ENCODE assay signal across 8 cellular contexts in the genomic region with DNA sequence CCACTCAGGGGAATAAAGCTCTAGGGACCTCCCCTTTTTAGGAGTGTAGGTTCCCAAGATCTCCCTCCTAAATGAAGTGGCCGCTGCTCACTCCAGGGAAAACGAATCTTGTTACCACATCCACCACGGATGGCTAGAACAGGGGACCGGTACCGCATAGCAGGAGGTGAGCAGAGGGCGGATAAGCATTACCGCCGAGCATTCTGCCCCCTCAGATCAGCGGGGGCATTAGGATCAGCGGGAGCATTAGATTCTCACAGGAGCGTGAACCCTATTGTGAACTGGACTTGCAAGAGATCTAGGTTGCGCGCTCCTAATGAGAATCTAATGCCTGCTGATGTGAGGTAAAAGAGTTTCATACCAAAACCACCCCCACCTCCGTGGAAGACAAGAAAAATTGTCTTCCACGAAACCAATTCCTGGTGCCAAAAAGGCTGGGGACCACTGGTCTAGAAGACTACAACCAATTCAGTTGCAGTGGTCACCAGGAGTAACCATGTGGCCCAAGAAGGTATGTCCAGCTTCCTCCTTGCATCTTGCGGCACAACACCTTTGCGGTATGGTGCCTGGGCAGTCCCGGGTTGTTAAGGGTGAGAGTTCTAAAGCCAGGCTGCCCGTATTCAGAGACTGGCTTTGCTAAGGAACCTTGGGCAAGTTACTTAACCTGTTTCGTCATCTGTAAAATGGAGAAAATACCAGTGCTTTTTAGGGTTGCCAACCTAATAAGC. TPM values are rescaled to one million over a fixed set of nuclear protein-coding genes. Genes with fewer than 3 reads are reported as not detected.
DNase-seq lines count a peak whose midpoint lies in the region; ATAC-seq and TF ChIP-seq lines count a peak whose summit lies in the region.

No MANE protein-coding gene starts in this region.

- DNase-seq in AG10803 (ENCODE audit: low read depth) (no peak), HL-60 (ENCODE audit: low read depth in 1 of 2, low spot score in 1 of 2) (peak in 1 of 2 experiments; percentile 34), body of pancreas (peak in 1 of 4 donors; percentile 12), brain microvascular endothelial cell (no peak)
- no peak for DNase-seq in natural killer cell treated with Interleukin-12 subunit alpha and Interleukin-12 subunit beta and Interleukin-15 and Interleukin-18, amount 100 ng/mL, for 72 hours (ENCODE audit: low spot score)
- no peak for DNase-seq in activated CD4-positive, alpha-beta T cell treated with anti-CD3 and anti-CD28 coated beads for 48 hours

- H3K4me3 ChIP-seq in AG10803 (ENCODE audit: low read length) (peak overlapping the region; percentile 76; the same call in 1 of the 2 replicates), HL-60 (replicated peaks; ENCODE audit: insufficient read depth, low read length) (no peak overlapping the region), body of pancreas (no peak overlapping the region), brain microvascular endothelial cell (ENCODE audit: low read depth, low read length) (no peak overlapping the region)

- peak overlapping the region in 1 of 2 donors; percentile 83 for H3K27ac Mint-ChIP-seq in natural killer cell treated with Interleukin-12 subunit alpha and Interleukin-12 subunit beta and Interleukin-15 and Interleukin-18, amount 100 ng/mL, for 72 hours

- TF ChIP-seq CTCF in AG10803 (conservative IDR thresholded peaks at IDR 0.05; ENCODE audit: low read length): no peak
- no peak for TF ChIP-seq CTCF in HL-60 (IDR thresholded peaks at IDR 0.05; ENCODE audit: insufficient read depth, low read length)
- no peak for TF ChIP-seq CTCF in body of pancreas (IDR thresholded peaks at IDR 0.05)
- no peak for TF ChIP-seq CTCF in brain microvascular endothelial cell (IDR thresholded peaks at IDR 0.05; ENCODE audit: low read depth, low read length, missing control alignments)

- H3K27me3 Mint-ChIP-seq in natural killer cell treated with Interleukin-12 subunit alpha and Interleukin-12 subunit beta and Interleukin-15 and Interleukin-18, amount 100 ng/mL, for 72 hours: no peaks in the 10 kb centered on the region

- intact Hi-C loops in body of pancreas (cut with DNase I): no loop called here

- H3K27ac ChIP-seq in HL-60 (replicated peaks): peak overlapping the region; percentile 65
- H3K27ac ChIP-seq in body of pancreas: peak overlapping the region in 3 of 4 donors; percentile 69 to 84 (median 76)
- no peak overlapping the region for H3K27ac ChIP-seq in brain microvascular endothelial cell

- H3K36me3 ChIP-seq in body of pancreas (replicated peaks in 1 of 2; ENCODE audit: insufficient read depth in 1 of 2, low read depth in 2 of 2) (no peaks in the 10 kb centered on the region), brain microvascular endothelial cell (replicated peaks) (peaks cover 4% of the 10 kb centered on the region)

- H3K9me3 ChIP-seq in body of pancreas: no peaks in the 10 kb centered on the region

- peak overlapping the region; percentile 92 for H3K4me3 Mint-ChIP-seq in natural killer cell treated with Interleukin-12 subunit alpha and Interleukin-12 subunit beta and Interleukin-15 and Interleukin-18, amount 100 ng/mL, for 72 hours

- WGBS in body of pancreas, 2 donors: 87 to 89% methylated on average over 17 to 20 of the region's 20 CpGs

- peaks cover 7 to 18% of the 10 kb centered on the region in 2 donors for H3K4me1 Mint-ChIP-seq in natural killer cell treated with Interleukin-12 subunit alpha and Interleukin-12 subunit beta and Interleukin-15 and Interleukin-18, amount 100 ng/mL, for 72 hours (ENCODE audit: low read depth in 2 of 2)

- in situ Hi-C loops in brain microvascular endothelial cell (cut with HindIII; ENCODE audit: low pct_ligation_motif_present, low sequenced_read_pairs): no loop called here

- H3K27me3 ChIP-seq in HL-60 (ENCODE audit: insufficient read depth, poor library complexity, severe bottlenecking): no peaks in the 10 kb centered on the region
- H3K27me3 ChIP-seq in body of pancreas: no peaks in the 10 kb centered on the region
- H3K27me3 ChIP-seq in brain microvascular endothelial cell (replicated peaks): no peaks in the 10 kb centered on the region

- no peaks in the 10 kb centered on the region for H3K9me3 Mint-ChIP-seq in natural killer cell treated with Interleukin-12 subunit alpha and Interleukin-12 subunit beta and Interleukin-15 and Interleukin-18, amount 100 ng/mL, for 72 hours

- H3K36me3 Mint-ChIP-seq in natural killer cell treated with Interleukin-12 subunit alpha and Interleukin-12 subunit beta and Interleukin-15 and Interleukin-18, amount 100 ng/mL, for 72 hours: peaks cover 10% of the 10 kb centered on the region

- no peak for ATAC-seq in body of pancreas
- ATAC-seq in natural killer cell treated with Interleukin-12 subunit alpha and Interleukin-12 subunit beta and Interleukin-15 and Interleukin-18, amount 100 ng/mL, for 72 hours: no peak
- ATAC-seq in GM21381 (IDR thresholded peaks at IDR 0.05; ENCODE audit: unreplicated experiment): no peak
- ATAC-seq in HG02798 (IDR thresholded peaks at IDR 0.05; ENCODE audit: poor library complexity, unreplicated experiment): no peak

- no peak for TF ChIP-seq POLR2A in body of pancreas (IDR thresholded peaks at IDR 0.05)

- peaks cover 19% of the 10 kb centered on the region for H3K4me1 ChIP-seq in body of pancreas

RNA-seq across cellular contexts. Expression of gene SS18L2, which starts 1.1 kb away (rescaled TPM):
- total RNA-seq in body of pancreas: 1 to 10 TPM; 5.3 to 7.8 TPM
- 10 to 100 TPM; 48.5 to 51.5 TPM for total RNA-seq in natural killer cell treated with Interleukin-12 subunit alpha and Interleukin-12 subunit beta and Interleukin-15 and Interleukin-18, amount 100 ng/mL, for 72 hours

RNA-seq across cellular contexts. Expression of gene SEC22C, which starts 7.8 kb away (rescaled TPM):
- 10 to 100 TPM; 23.1 to 30.9 TPM for total RNA-seq in body of pancreas
- 10 to 100 TPM; 47.1 to 49.7 TPM for total RNA-seq in natural killer cell treated with Interleukin-12 subunit alpha and Interleukin-12 subunit beta and Interleukin-15 and Interleukin-18, amount 100 ng/mL, for 72 hours

RNA-seq across cellular contexts. Expression of gene NKTR, which starts 10.9 kb away (rescaled TPM):
- total RNA-seq in body of pancreas: 100 to 1,000 TPM; 115 to 128 TPM
- 100 to 1,000 TPM in 1 of 2 donors, 10 to 100 TPM in 1; 85.4 to 145 TPM for total RNA-seq in natural killer cell treated with Interleukin-12 subunit alpha and Interleukin-12 subunit beta and Interleukin-15 and Interleukin-18, amount 100 ng/mL, for 72 hours

Comparison
In these comparisons a context has a peak if more than half of its experiments do, and no peak if none do; other contexts are left out.
1. RNA of gene SS18L2, which starts 1.1 kb away (total RNA-seq): 48.5 to 51.5 TPM in natural killer cell treated with Interleukin-12 subunit alpha and Interleukin-12 subunit beta and Interleukin-15 and Interleukin-18, amount 100 ng/mL, for 72 hours; 5.3 to 7.8 TPM in body of pancreas; every median in the first group is over 4 times any median in the second.